Comparison of ENCODE assay signal across 12 cellular contexts in genomic region chr20:25538838-25539665, GRCh38. TPM values are rescaled to one million over a fixed set of nuclear protein-coding genes. Genes with fewer than 3 reads are reported as not detected.
DNase-seq lines count a peak whose midpoint lies in the region; TF ChIP-seq lines count a peak whose summit lies in the region.
"Had no signal": no experiment of that assay in that cellular context is flagged by ENCODE, and none has a peak within 500 bp of the region (broad histone marks: within the 10 kb centered on the region; RNA-seq: fewer than 3 reads in every experiment).

No MANE protein-coding gene starts in this region.

- H3K9me3 ChIP-seq in mammary epithelial cell (replicated peaks; ENCODE audit: insufficient read depth, low read length) (no peaks in the 10 kb centered on the region), liver (ENCODE audit: control insufficient read depth in 4 of 4, low read length in 3 of 4) (no peaks in the 10 kb centered on the region), transverse colon (no peaks in the 10 kb centered on the region)

- TF ChIP-seq POLR2A in transverse colon (IDR thresholded peaks at IDR 0.05): no peak

- no peak overlapping the region for H3K27ac Mint-ChIP-seq in activated T-helper 2 cell treated with anti-CD3 and anti-CD28 coated beads, Interferon-gamma antibody, Interleukin-2, Interleukin-4, amounts not matched to agents 10 μg/mL and 5 μg/mL and 100 μg/mL, durations not matched to agents 14 hours and 24 hours and 36 hours
- H3K27ac Mint-ChIP-seq: activated T-helper 17 cell treated with anti-CD3 and anti-CD28 coated beads, Interleukin-2, amount 50 U/mL, for 72 hours had no signal

- peak; percentile 60 to 69 for TF ChIP-seq RAD21 in liver (IDR thresholded peaks at IDR 0.05)

- TF ChIP-seq CTCF in mammary epithelial cell (conservative IDR thresholded peaks at IDR 0.05 in 1 of 2, IDR thresholded peaks at IDR 0.05 in 1 of 2; ENCODE audit: extremely low read depth in 1 of 2, insufficient read depth in 1 of 2, low read depth in 1 of 2, low read length in 2 of 2) (no peak), liver (IDR thresholded peaks at IDR 0.05; ENCODE audit: low read depth, low read length, missing input control) (no peak), transverse colon (IDR thresholded peaks at IDR 0.05) (no peak)

- H3K36me3 ChIP-seq in mammary epithelial cell (ENCODE audit: insufficient read depth, low read length) (no peaks in the 10 kb centered on the region), liver (ENCODE audit: control insufficient read depth in 4 of 4, insufficient read depth in 3 of 4, low read depth in 1 of 4, low read length in 3 of 4) (no peaks in the 10 kb centered on the region), transverse colon (no peaks in the 10 kb centered on the region)

- 90% methylated on average over 13 of the region's 17 CpGs for WGBS in mammary epithelial cell (ENCODE audit: low coverage, missing lambda C conversion rate)
- WGBS in liver: 41% methylated on average over 17 of the region's 17 CpGs
- 83 to 100% methylated on average over 1 to 17 of the region's 17 CpGs for WGBS in transverse colon (ENCODE audit: low coverage in 1 of 2), 2 donors

- H3K4me1 Mint-ChIP-seq in activated T-helper 2 cell treated with anti-CD3 and anti-CD28 coated beads, Interferon-gamma antibody, Interleukin-2, Interleukin-4, amounts not matched to agents 10 μg/mL and 5 μg/mL and 100 μg/mL, durations not matched to agents 14 hours and 24 hours and 36 hours (ENCODE audit: low read depth): peaks cover 2% of the 10 kb centered on the region
- H3K4me1 Mint-ChIP-seq: activated T-helper 17 cell treated with anti-CD3 and anti-CD28 coated beads, Interleukin-2, amount 50 U/mL, for 72 hours had no signal

- H3K27me3 Mint-ChIP-seq in activated T-helper 2 cell treated with anti-CD3 and anti-CD28 coated beads, Interferon-gamma antibody, Interleukin-2, Interleukin-4, amounts not matched to agents 10 μg/mL and 5 μg/mL and 100 μg/mL, durations not matched to agents 14 hours and 24 hours and 36 hours (ENCODE audit: low read depth): no peaks in the 10 kb centered on the region
- H3K27me3 Mint-ChIP-seq: activated T-helper 17 cell treated with anti-CD3 and anti-CD28 coated beads, Interleukin-2, amount 50 U/mL, for 72 hours had no signal

- H3K27me3 ChIP-seq in mammary epithelial cell (ENCODE audit: insufficient read depth, low read length) (no peaks in the 10 kb centered on the region), liver (ENCODE audit: control insufficient read depth in 4 of 4, insufficient read depth in 4 of 4, low read length in 3 of 4) (no peaks in the 10 kb centered on the region), transverse colon (no peaks in the 10 kb centered on the region)

- H3K4me3 Mint-ChIP-seq in activated T-helper 2 cell treated with anti-CD3 and anti-CD28 coated beads, Interferon-gamma antibody, Interleukin-2, Interleukin-4, amounts not matched to agents 10 μg/mL and 5 μg/mL and 100 μg/mL, durations not matched to agents 14 hours and 24 hours and 36 hours (ENCODE audit: low read depth): no peak overlapping the region
- H3K4me3 Mint-ChIP-seq: activated T-helper 17 cell treated with anti-CD3 and anti-CD28 coated beads, Interleukin-2, amount 50 U/mL, for 72 hours had no signal

- peaks cover 16% of the 10 kb centered on the region for H3K4me1 ChIP-seq in mammary epithelial cell (ENCODE audit: insufficient read depth, low read length)
- peaks cover 8 to 62% (median 34%) of the 10 kb centered on the region in 4 donors for H3K4me1 ChIP-seq in liver (ENCODE audit: control insufficient read depth in 4 of 4, insufficient read depth in 4 of 4, low read length in 3 of 4)
- peaks cover 0 to 17% (median 5%) of the 10 kb centered on the region in 4 donors for H3K4me1 ChIP-seq in transverse colon

- H3K9me3 Mint-ChIP-seq in activated T-helper 2 cell treated with anti-CD3 and anti-CD28 coated beads, Interferon-gamma antibody, Interleukin-2, Interleukin-4, amounts not matched to agents 10 μg/mL and 5 μg/mL and 100 μg/mL, durations not matched to agents 14 hours and 24 hours and 36 hours: no peaks in the 10 kb centered on the region
- H3K9me3 Mint-ChIP-seq: activated T-helper 17 cell treated with anti-CD3 and anti-CD28 coated beads, Interleukin-2, amount 50 U/mL, for 72 hours had no signal

- intact Hi-C loops in mammary epithelial cell (cut with micrococcal nuclease) (no loop called here), transverse colon (cut with DNase I; ENCODE audit: low total_unique reads) (no loop called here)
- intact Hi-C loops in activated T-helper 2 cell treated with anti-CD3 and anti-CD28 coated beads, Interferon-gamma antibody, Interleukin-2, Interleukin-4, amounts not matched to agents 10 μg/mL and 5 μg/mL and 100 μg/mL, durations not matched to agents 14 hours and 24 hours and 36 hours (cut with micrococcal nuclease): no loop called here

- H3K9ac ChIP-seq in mammary epithelial cell (ENCODE audit: insufficient read depth, low read length) (no peak overlapping the region), liver (ENCODE audit: low read depth in 1 of 2, low read length in 2 of 2) (peak overlapping the region; percentile 45 to 75)

- peak overlapping the region; percentile 87 for H2AFZ ChIP-seq in mammary epithelial cell (ENCODE audit: low read depth, low read length)

- TF ChIP-seq EP300 in transverse colon (IDR thresholded peaks at IDR 0.05; ENCODE audit: low read depth): no peak

- DNase-seq in DMS79 treated with DMSO at 0.1 percent for 48 hours (lab: John Stamatoyannopoulos, UW) (peak; percentile 7), DMS79 (lab: John Stamatoyannopoulos, UW) (no peak), mammary epithelial cell (no peak), transverse colon (no peak), NCI-H1417 treated with DMSO at 0.1 percent for 48 hours (lab: John Stamatoyannopoulos, UW) (no peak), NCI-H1930 (lab: John Stamatoyannopoulos, UW) (no peak)
- no peak for DNase-seq in activated T-helper 2 cell treated with anti-CD3 and anti-CD28 coated beads, Interferon-gamma antibody, Interleukin-2, Interleukin-4, amounts not matched to agents 10 μg/mL and 5 μg/mL and 100 μg/mL, durations not matched to agents 14 hours and 24 hours and 36 hours (ENCODE audit: low spot score)
- DNase-seq: 8988T, GF-D8, NCI-H1417 had no signal

- no TSS peak for BruUV-seq in mammary epithelial cell (replicated peaks; lab: Mats Ljungman, UMichigan)

- in situ Hi-C loops in mammary epithelial cell (cut with MboI; ENCODE audit: low sequenced_read_pairs in 2 of 2) (loop anchor here in 1 of 2 donors (25.0 kb wide), 1 partner anchor 227 kb away; no protein-coding TSS in a partner anchor), transverse colon (cut with MboI; ENCODE audit: low pct_ligation_motif_present in 1 of 4, low pct_unique_long_range_greater_than_20kb in 1 of 4, low sequenced_read_pairs in 3 of 4) (no loop called here)

- H3K27ac ChIP-seq in mammary epithelial cell (ENCODE audit: insufficient read depth, low read depth, low read length) (no peak overlapping the region), liver (ENCODE audit: low read depth in 1 of 2, low read length in 2 of 2) (peak overlapping the region; percentile 83 to 86), transverse colon (peak overlapping the region; percentile 43 to 66 (median 46))

- CTCF ChIA-PET in mammary epithelial cell (lab: Charles Lee; ENCODE audit: low non-redundant PET): interaction anchor here (0.7 kb wide), 1 partner anchor 203 kb away, joined by 3 read pairs; no protein-coding TSS in a partner anchor

- H4K20me1 ChIP-seq in mammary epithelial cell (ENCODE audit: insufficient read depth, low read length): no peaks in the 10 kb centered on the region

- no peak overlapping the region for H3K4me2 ChIP-seq in mammary epithelial cell (ENCODE audit: insufficient read depth, low read depth, low read length)

- H3K79me2 ChIP-seq in mammary epithelial cell (ENCODE audit: insufficient read depth, low read length): no peaks in the 10 kb centered on the region

- H3K4me3 ChIP-seq in mammary epithelial cell (replicated peaks in 1 of 3; ENCODE audit: insufficient read depth in 1 of 3, low read depth in 2 of 3, low read length in 3 of 3) (no peak overlapping the region), liver (ENCODE audit: low read depth in 1 of 3, low read length in 3 of 3) (peak overlapping the region; percentile 39 to 69 (median 57)), transverse colon (peak overlapping the region in 3 of 4 donors; percentile 4 to 42 (median 17))

- dilution Hi-C loops in mammary epithelial cell (cut with HindIII; ENCODE audit: low sequenced_read_pairs): no loop called here

- H3K36me3 Mint-ChIP-seq in activated T-helper 2 cell treated with anti-CD3 and anti-CD28 coated beads, Interferon-gamma antibody, Interleukin-2, Interleukin-4, amounts not matched to agents 10 μg/mL and 5 μg/mL and 100 μg/mL, durations not matched to agents 14 hours and 24 hours and 36 hours (ENCODE audit: low read depth): no peaks in the 10 kb centered on the region

TF ChIP-seq in liver, 16 proteins besides CTCF, POLR2A, EP300 and RAD21 (continues in another document):
- TF ChIP-seq FOXA1 (IDR thresholded peaks at IDR 0.05) (peak; percentile 92), RXRA (IDR thresholded peaks at IDR 0.05) (peak; percentile 98 to 100), JUND (IDR thresholded peaks at IDR 0.05) (peak in 1 of 2 donors; percentile 85), TAF1 (conservative IDR thresholded peaks at IDR 0.05) (peak; percentile 27)

RNA-seq across cellular contexts. Expression of gene NINL, which starts 46.3 kb away (rescaled TPM):
- 1 to 10 TPM; 6.8 to 7.7 TPM for total RNA-seq in mammary epithelial cell
- 2.1 TPM for polyA plus RNA-seq in mammary epithelial cell
- polyA minus RNA-seq in mammary epithelial cell: 3.9 TPM
- total RNA-seq in liver: 1 to 10 TPM; 2.8 to 3.6 TPM
- 1 to 10 TPM; 1.9 to 2.7 TPM for polyA plus RNA-seq in liver
- total RNA-seq in transverse colon: 1 to 10 TPM; 3.1 to 9.7 (median 5.7) TPM
- total RNA-seq in activated T-helper 2 cell treated with anti-CD3 and anti-CD28 coated beads, Interferon-gamma antibody, Interleukin-2, Interleukin-4, amounts not matched to agents 10 μg/mL and 5 μg/mL and 100 μg/mL, durations not matched to agents 14 hours and 24 hours and 36 hours: 6.9 and 7.5 TPM in 2 replicates

Comparison
In these comparisons a context has a peak if more than half of its experiments do, and no peak if none do; other contexts are left out.
1. H3K4me3 ChIP-seq: peak in liver (3 of 3) and transverse colon (3 of 4); none in mammary epithelial cell (0 of 3).